1 cellular context compared by ENCODE assay signal in the genomic region with DNA sequence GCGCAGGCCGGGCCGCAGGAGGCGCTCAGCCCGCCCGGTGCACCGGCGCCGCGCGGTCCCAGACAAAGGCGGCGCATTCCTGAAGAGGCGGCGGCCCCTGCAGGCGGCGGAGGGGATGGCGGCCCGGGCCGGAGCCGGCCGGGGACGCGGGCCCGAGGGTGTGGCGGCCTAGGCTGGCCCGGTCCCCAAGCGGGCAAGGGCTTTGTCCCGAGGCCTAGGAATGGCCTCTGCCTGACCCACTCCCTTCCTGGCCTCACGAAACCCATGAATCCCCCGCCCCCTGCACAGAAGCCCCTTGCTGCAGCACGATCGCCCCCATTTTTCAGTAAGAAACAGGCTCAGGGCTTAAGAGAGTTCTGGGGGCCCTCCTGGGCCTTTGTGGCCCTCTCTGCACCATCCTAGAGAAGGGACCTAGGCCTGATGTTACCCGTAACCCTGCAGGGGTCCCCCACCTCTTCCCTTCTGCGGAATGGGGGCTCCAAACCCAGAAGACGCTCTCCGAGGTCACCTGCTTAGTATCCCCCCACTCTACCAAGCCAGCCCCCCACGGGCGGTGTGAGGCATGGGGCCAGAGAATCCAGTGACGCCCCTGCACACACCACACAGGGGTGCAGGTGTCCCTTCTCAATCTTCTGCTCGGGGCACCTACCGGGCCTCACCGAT.
A peak's percentile ranks its signal among the peaks of the same experiment; 100 is the strongest.
TF ChIP-seq lines count a peak whose summit lies in the region.

No MANE protein-coding gene starts in this region.

TF ChIP-seq in K562, 482 proteins besides CTCF, POLR2A, EP300 and RAD21 (continued from another document and continues in another):
- TF ChIP-seq, protein P1, sequence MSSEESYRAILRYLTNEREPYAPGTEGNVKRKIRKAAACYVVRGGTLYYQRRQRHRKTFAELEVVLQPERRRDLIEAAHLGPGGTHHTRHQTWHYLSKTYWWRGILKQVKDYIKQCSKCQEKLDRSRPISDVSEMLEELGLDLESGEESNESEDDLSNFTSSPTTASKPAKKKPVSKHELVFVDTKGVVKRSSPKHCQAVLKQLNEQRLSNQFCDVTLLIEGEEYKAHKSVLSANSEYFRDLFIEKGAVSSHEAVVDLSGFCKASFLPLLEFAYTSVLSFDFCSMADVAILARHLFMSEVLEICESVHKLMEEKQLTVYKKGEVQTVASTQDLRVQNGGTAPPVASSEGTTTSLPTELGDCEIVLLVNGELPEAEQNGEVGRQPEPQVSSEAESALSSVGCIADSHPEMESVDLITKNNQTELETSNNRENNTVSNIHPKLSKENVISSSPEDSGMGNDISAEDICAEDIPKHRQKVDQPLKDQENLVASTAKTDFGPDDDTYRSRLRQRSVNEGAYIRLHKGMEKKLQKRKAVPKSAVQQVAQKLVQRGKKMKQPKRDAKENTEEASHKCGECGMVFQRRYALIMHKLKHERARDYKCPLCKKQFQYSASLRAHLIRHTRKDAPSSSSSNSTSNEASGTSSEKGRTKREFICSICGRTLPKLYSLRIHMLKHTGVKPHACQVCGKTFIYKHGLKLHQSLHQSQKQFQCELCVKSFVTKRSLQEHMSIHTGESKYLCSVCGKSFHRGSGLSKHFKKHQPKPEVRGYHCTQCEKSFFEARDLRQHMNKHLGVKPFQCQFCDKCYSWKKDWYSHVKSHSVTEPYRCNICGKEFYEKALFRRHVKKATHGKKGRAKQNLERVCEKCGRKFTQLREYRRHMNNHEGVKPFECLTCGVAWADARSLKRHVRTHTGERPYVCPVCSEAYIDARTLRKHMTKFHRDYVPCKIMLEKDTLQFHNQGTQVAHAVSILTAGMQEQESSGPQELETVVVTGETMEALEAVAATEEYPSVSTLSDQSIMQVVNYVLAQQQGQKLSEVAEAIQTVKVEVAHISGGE (CRISPR knock-in tag; IDR thresholded peaks at IDR 0.05) = no peak
- TF ChIP-seq KLF6 (CRISPR knock-in tag; IDR thresholded peaks at IDR 0.05; ENCODE audit: borderline replicate concordance) (no peak), KDM1A (IDR thresholded peaks at IDR 0.05) (no peak), ZNF282 (CRISPR knock-in tag; IDR thresholded peaks at IDR 0.05) (no peak; the same call in 1 of the 2 replicates), HLTF (IDR thresholded peaks at IDR 0.05) (no peak), ZNF57 (CRISPR knock-in tag; IDR thresholded peaks at IDR 0.05) (0 out of 2 replicates have a peak, but pooled peaks have one; percentile 3), LEF1 (IDR thresholded peaks at IDR 0.05) (no peak), ILK (tag; IDR thresholded peaks at IDR 0.05; ENCODE audit: borderline replicate concordance, low read depth) (no peak), CREM (IDR thresholded peaks at IDR 0.05; ENCODE audit: low read depth) (0 out of 2 replicates have a peak, but pooled peaks have one; percentile 40), SMAD4 (CRISPR knock-in tag; conservative IDR thresholded peaks at IDR 0.05) (peak; percentile 96), KLF13 (tag; IDR thresholded peaks at IDR 0.05; ENCODE audit: borderline replicate concordance, low read depth) (peak; percentile 63; the same call in 1 of the 2 replicates), PYGO2 (tag; IDR thresholded peaks at IDR 0.05) (no peak), GTF2F1 (IDR thresholded peaks at IDR 0.05; ENCODE audit: low read depth, low read length) (no peak), ESRRB (CRISPR knock-in tag; IDR thresholded peaks at IDR 0.05; ENCODE audit: borderline replicate concordance) (no peak), CBX5 (IDR thresholded peaks at IDR 0.05; ENCODE audit: borderline replicate concordance, low read depth) (no peak), HDGF (IDR thresholded peaks at IDR 0.05) (no peak), SP2 (IDR thresholded peaks at IDR 0.05; ENCODE audit: extremely low read depth, low read depth, low read length, poor library complexity, severe bottlenecking) (no peak), SIX5 (IDR thresholded peaks at IDR 0.05; ENCODE audit: borderline replicate concordance in 1 of 2, insufficient read depth in 1 of 2, low read depth in 1 of 2, low read length in 2 of 2) (no peak), ZNF780A (CRISPR knock-in tag; IDR thresholded peaks at IDR 0.05) (no peak), TAF1 (IDR thresholded peaks at IDR 0.05; ENCODE audit: control insufficient read depth, extremely low read depth, insufficient read depth, low read length, severe bottlenecking) (no peak), PHB2 (IDR thresholded peaks at IDR 0.05; ENCODE audit: low read depth) (no peak), TEAD1 (CRISPR knock-in tag; IDR thresholded peaks at IDR 0.05) (peak; percentile 85 to 99; a peak in 3 of 4 replicates), ZNF584 (CRISPR knock-in tag; IDR thresholded peaks at IDR 0.05; ENCODE audit: low read depth) (no peak), STAT5B (CRISPR knock-in tag; IDR thresholded peaks at IDR 0.05) (no peak), ZNF717 (CRISPR knock-in tag; IDR thresholded peaks at IDR 0.05) (no peak), MCM3 (IDR thresholded peaks at IDR 0.05) (no peak), SRF (CRISPR knock-in tag; IDR thresholded peaks at IDR 0.05) (no peak), YY1 (IDR thresholded peaks at IDR 0.05; ENCODE audit: borderline replicate concordance in 1 of 3, control insufficient read depth in 1 of 3, extremely low read depth in 1 of 3, insufficient read depth in 3 of 3, insufficient read length in 1 of 3, insufficient replicate concordance in 2 of 3, low read depth in 1 of 3, low read length in 2 of 3) (peak in 2 of 3 experiments; percentile 70 to 83), ELF1 (tag; IDR thresholded peaks at IDR 0.05) (no peak), ZNF408 (CRISPR knock-in tag; IDR thresholded peaks at IDR 0.05; ENCODE audit: low read depth) (no peak), SIN3A (IDR thresholded peaks at IDR 0.05; ENCODE audit: borderline replicate concordance in 2 of 2, control insufficient read depth in 1 of 2, low read depth in 2 of 2, low read length in 2 of 2) (0 out of 4 replicates have a peak, but pooled peaks of 1 of the 2 experiments have one; percentile 10), ERF (CRISPR knock-in tag; IDR thresholded peaks at IDR 0.05) (peak; percentile 62; the same call in 1 of the 2 replicates), DPF2 (IDR thresholded peaks at IDR 0.05) (no peak), CBX1 (IDR thresholded peaks at IDR 0.05; ENCODE audit: low read depth) (no peak), CHD2 (IDR thresholded peaks at IDR 0.05; ENCODE audit: low read depth, low read length) (peak; percentile 32; the same call in 1 of the 2 replicates), ZNF146 (CRISPR knock-in tag; IDR thresholded peaks at IDR 0.05; ENCODE audit: unreplicated experiment) (no peak), PTTG1 (tag; IDR thresholded peaks at IDR 0.05; ENCODE audit: low read depth) (no peak), NCOA2 (IDR thresholded peaks at IDR 0.05; ENCODE audit: partially characterized antibody in 2 of 2) (no peak), CBX8 (IDR thresholded peaks at IDR 0.05; ENCODE audit: borderline replicate concordance, extremely low read depth, low read depth, low read length, poor library complexity, severe bottlenecking) (no peak)
- TF ChIP-seq, protein P2, sequence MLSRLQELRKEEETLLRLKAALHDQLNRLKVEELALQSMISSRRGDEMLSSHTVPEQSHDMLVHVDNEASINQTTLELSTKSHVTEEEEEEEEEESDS (CRISPR knock-in tag; IDR thresholded peaks at IDR 0.05) = no peak
- TF ChIP-seq, protein P3, sequence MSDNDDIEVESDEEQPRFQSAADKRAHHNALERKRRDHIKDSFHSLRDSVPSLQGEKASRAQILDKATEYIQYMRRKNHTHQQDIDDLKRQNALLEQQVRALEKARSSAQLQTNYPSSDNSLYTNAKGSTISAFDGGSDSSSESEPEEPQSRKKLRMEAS (CRISPR knock-in tag; IDR thresholded peaks at IDR 0.05) = peak; percentile 35
- TF ChIP-seq, protein P4, sequence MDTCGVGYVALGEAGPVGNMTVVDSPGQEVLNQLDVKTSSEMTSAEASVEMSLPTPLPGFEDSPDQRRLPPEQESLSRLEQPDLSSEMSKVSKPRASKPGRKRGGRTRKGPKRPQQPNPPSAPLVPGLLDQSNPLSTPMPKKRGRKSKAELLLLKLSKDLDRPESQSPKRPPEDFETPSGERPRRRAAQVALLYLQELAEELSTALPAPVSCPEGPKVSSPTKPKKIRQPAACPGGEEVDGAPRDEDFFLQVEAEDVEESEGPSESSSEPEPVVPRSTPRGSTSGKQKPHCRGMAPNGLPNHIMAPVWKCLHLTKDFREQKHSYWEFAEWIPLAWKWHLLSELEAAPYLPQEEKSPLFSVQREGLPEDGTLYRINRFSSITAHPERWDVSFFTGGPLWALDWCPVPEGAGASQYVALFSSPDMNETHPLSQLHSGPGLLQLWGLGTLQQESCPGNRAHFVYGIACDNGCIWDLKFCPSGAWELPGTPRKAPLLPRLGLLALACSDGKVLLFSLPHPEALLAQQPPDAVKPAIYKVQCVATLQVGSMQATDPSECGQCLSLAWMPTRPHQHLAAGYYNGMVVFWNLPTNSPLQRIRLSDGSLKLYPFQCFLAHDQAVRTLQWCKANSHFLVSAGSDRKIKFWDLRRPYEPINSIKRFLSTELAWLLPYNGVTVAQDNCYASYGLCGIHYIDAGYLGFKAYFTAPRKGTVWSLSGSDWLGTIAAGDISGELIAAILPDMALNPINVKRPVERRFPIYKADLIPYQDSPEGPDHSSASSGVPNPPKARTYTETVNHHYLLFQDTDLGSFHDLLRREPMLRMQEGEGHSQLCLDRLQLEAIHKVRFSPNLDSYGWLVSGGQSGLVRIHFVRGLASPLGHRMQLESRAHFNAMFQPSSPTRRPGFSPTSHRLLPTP (IDR thresholded peaks at IDR 0.05; ENCODE audit: borderline replicate concordance, extremely low read depth, insufficient read length) = no peak
- TF ChIP-seq, protein P5, sequence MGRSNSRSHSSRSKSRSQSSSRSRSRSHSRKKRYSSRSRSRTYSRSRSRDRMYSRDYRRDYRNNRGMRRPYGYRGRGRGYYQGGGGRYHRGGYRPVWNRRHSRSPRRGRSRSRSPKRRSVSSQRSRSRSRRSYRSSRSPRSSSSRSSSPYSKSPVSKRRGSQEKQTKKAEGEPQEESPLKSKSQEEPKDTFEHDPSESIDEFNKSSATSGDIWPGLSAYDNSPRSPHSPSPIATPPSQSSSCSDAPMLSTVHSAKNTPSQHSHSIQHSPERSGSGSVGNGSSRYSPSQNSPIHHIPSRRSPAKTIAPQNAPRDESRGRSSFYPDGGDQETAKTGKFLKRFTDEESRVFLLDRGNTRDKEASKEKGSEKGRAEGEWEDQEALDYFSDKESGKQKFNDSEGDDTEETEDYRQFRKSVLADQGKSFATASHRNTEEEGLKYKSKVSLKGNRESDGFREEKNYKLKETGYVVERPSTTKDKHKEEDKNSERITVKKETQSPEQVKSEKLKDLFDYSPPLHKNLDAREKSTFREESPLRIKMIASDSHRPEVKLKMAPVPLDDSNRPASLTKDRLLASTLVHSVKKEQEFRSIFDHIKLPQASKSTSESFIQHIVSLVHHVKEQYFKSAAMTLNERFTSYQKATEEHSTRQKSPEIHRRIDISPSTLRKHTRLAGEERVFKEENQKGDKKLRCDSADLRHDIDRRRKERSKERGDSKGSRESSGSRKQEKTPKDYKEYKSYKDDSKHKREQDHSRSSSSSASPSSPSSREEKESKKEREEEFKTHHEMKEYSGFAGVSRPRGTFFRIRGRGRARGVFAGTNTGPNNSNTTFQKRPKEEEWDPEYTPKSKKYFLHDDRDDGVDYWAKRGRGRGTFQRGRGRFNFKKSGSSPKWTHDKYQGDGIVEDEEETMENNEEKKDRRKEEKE (IDR thresholded peaks at IDR 0.05; ENCODE audit: borderline replicate concordance in 1 of 2, control insufficient read depth in 1 of 2, low read depth in 2 of 2, low read length in 1 of 2) = no peak
- TF ChIP-seq, protein P6, sequence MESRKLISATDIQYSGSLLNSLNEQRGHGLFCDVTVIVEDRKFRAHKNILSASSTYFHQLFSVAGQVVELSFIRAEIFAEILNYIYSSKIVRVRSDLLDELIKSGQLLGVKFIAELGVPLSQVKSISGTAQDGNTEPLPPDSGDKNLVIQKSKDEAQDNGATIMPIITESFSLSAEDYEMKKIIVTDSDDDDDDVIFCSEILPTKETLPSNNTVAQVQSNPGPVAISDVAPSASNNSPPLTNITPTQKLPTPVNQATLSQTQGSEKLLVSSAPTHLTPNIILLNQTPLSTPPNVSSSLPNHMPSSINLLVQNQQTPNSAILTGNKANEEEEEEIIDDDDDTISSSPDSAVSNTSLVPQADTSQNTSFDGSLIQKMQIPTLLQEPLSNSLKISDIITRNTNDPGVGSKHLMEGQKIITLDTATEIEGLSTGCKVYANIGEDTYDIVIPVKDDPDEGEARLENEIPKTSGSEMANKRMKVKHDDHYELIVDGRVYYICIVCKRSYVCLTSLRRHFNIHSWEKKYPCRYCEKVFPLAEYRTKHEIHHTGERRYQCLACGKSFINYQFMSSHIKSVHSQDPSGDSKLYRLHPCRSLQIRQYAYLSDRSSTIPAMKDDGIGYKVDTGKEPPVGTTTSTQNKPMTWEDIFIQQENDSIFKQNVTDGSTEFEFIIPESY (CRISPR knock-in tag; IDR thresholded peaks at IDR 0.05) = no peak
- TF ChIP-seq, protein P7, sequence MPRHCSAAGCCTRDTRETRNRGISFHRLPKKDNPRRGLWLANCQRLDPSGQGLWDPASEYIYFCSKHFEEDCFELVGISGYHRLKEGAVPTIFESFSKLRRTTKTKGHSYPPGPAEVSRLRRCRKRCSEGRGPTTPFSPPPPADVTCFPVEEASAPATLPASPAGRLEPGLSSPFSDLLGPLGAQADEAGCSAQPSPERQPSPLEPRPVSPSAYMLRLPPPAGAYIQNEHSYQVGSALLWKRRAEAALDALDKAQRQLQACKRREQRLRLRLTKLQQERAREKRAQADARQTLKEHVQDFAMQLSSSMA (CRISPR knock-in tag; IDR thresholded peaks at IDR 0.05) = no peak
- TF ChIP-seq, protein P8, sequence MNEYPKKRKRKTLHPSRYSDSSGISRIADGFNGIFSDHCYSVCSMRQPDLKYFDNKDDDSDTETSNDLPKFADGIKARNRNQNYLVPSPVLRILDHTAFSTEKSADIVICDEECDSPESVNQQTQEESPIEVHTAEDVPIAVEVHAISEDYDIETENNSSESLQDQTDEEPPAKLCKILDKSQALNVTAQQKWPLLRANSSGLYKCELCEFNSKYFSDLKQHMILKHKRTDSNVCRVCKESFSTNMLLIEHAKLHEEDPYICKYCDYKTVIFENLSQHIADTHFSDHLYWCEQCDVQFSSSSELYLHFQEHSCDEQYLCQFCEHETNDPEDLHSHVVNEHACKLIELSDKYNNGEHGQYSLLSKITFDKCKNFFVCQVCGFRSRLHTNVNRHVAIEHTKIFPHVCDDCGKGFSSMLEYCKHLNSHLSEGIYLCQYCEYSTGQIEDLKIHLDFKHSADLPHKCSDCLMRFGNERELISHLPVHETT (CRISPR knock-in tag; conservative IDR thresholded peaks at IDR 0.05 in 1 of 2, IDR thresholded peaks at IDR 0.05 in 1 of 2) = peak in 1 of 2 experiments; percentile 83; a peak in 2 of 4 replicates
- TF ChIP-seq, protein P9, sequence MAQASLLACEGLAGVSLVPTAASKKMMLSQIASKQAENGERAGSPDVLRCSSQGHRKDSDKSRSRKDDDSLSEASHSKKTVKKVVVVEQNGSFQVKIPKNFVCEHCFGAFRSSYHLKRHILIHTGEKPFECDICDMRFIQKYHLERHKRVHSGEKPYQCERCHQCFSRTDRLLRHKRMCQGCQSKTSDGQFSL (CRISPR knock-in tag; IDR thresholded peaks at IDR 0.05) = peak; percentile 28; the same call in 1 of the 2 replicates
- TF ChIP-seq, protein P9 (tag; IDR thresholded peaks at IDR 0.05) = no peak
